Comparison of ENCODE assay signal across 26 cellular contexts in the genomic region with DNA sequence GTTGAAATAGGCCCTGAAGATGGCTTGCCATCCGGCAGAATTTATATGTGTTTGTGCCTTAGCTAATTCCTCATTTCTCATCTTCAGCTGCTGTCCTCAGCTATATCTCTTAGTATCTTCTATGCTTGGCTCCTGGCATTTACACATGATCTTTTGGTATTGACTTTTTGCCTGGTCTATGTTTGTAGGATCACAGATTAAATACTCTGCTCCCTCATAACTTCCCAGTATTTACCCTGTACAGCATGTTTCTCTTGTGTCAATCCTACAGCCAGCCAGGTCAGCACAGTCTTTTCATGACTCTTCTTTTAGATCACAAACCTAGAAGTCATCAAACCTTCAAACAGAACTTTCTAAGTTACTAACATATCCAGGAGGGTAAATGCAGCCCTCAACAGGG.
"Had no signal": no experiment of that assay in that cellular context is flagged by ENCODE, and none has a peak within 500 bp of the region (broad histone marks: within the 10 kb centered on the region; RNA-seq: fewer than 3 reads in every experiment).

No MANE protein-coding gene starts in this region.

- H3K9me3 Mint-ChIP-seq: mesothelial cell of epicardium had no signal

- H3K4me3 Mint-ChIP-seq: mesothelial cell of epicardium, naive B cell had no signal

- H3K9me3 ChIP-seq: esophagus squamous epithelium, gastrocnemius medialis, lower lobe of right lung, mucosa of descending colon had no signal

- H3K27me3 Mint-ChIP-seq: naive B cell had no signal

- H3K27me3 ChIP-seq: dorsolateral prefrontal cortex, esophagus squamous epithelium, gastrocnemius medialis, heart right ventricle, left lung had no signal

- H3K4me1 ChIP-seq: esophagus squamous epithelium, gastrocnemius medialis, heart right ventricle, left lung, lower lobe of right lung had no signal

- H3K36me3 Mint-ChIP-seq: mesothelial cell of epicardium, naive B cell had no signal

- DNase-seq: dermis blood vessel endothelial cell; dorsolateral prefrontal cortex; effector CD4-positive, alpha-beta T cell; effector memory CD4-positive, alpha-beta T cell; erythroblast; esophagus squamous epithelium; foreskin fibroblast; foreskin melanocyte; gastrocnemius medialis; glutamatergic neuron; head of caudate nucleus; heart right ventricle; hippocampal formation; left cardiac atrium; left lung; left ventricle myocardium superior; lower lobe of right lung; mesenchymal stem cell; mucosa of descending colon; naive B cell had no signal

- H3K27ac Mint-ChIP-seq: mesothelial cell of epicardium, naive B cell had no signal

- ATAC-seq: esophagus mucosa, gastrocnemius medialis, heart right ventricle, left cardiac atrium, left lung, left ventricle myocardium superior, lower lobe of right lung, mucosa of descending colon had no signal

- H3K36me3 ChIP-seq: esophagus squamous epithelium, gastrocnemius medialis, heart right ventricle, left lung, lower lobe of right lung had no signal

- H3K4me3 ChIP-seq: coronary artery, dorsolateral prefrontal cortex, esophagus squamous epithelium, gastrocnemius medialis, heart right ventricle, left lung, lower lobe of right lung, mucosa of descending colon had no signal

- H3K27ac ChIP-seq: coronary artery, dorsolateral prefrontal cortex, epithelial cell of prostate, esophagus squamous epithelium, gastrocnemius medialis, heart right ventricle, left lung, lower lobe of right lung had no signal

- H3K4me1 Mint-ChIP-seq: naive B cell had no signal

- FAIRE-seq: islet of Langerhans, keratinocyte had no signal
